ENCODE assay signal across 30 cellular contexts in genomic region chrX:68711845-68712244, GRCh38.
"Had no signal": no experiment of that assay in that cellular context is flagged by ENCODE, and none has a peak within 500 bp of the region (broad histone marks: within the 10 kb centered on the region; RNA-seq: fewer than 3 reads in every experiment).

No MANE protein-coding gene starts in this region.

- ATAC-seq: activated CD8-positive, alpha-beta T cell treated with anti-CD3 and anti-CD28 coated beads for 36 hours; activated naive CD4-positive, alpha-beta T cell treated with anti-CD3 and anti-CD28 coated beads, Interleukin-2, amount 50 U/mL, for 72 hours; activated T-helper 17 cell treated with anti-CD3 and anti-CD28 coated beads, Interleukin-2, amount 50 U/mL, for 72 hours had no signal

- H3K9me3 ChIP-seq: adrenal gland had no signal

- H3K4me1 Mint-ChIP-seq: activated B cell treated with CpG ODN at 0.5 μM for 24 hours; activated CD4-positive, alpha-beta T cell treated with anti-CD3 and anti-CD28 coated beads, Interleukin-2, amount 10 ng/mL, durations not matched to agents 24 days and 14 days; activated naive CD8-positive, alpha-beta T cell treated with anti-CD3 and anti-CD28 coated beads for 36 hours; activated T-helper 17 cell treated with anti-CD3 and anti-CD28 coated beads, Interleukin-2, amount 50 U/mL, for 72 hours; brain had no signal

- H3K4me3 Mint-ChIP-seq: activated B cell treated with CpG ODN at 0.5 μM for 24 hours; activated CD4-positive, alpha-beta memory T cell treated with anti-CD3 and anti-CD28 coated beads for 36 hours; activated CD4-positive, alpha-beta T cell treated with anti-CD3 and anti-CD28 coated beads, Interleukin-2, amount 10 ng/mL, durations not matched to agents 24 days and 14 days; activated CD8-positive, alpha-beta T cell treated with anti-CD3 and anti-CD28 coated beads for 36 hours; activated naive CD4-positive, alpha-beta T cell treated with anti-CD3 and anti-CD28 coated beads for 36 hours; activated naive CD8-positive, alpha-beta T cell treated with anti-CD3 and anti-CD28 coated beads for 36 hours; activated T-cell treated with anti-CD3 and anti-CD28 coated beads, Interleukin-2, amount 50 U/mL, for 24 hours; activated T-helper 1 cell treated with anti-CD3 and anti-CD28 coated beads, Interleukin-12 subunit alpha, Interleukin-12 subunit beta, Interleukin-2, Interleukin-4 antibody, amounts not matched to agents 30 ng/mL and 10 ng/mL and 1 ng/mL, durations not matched to agents 14 hours and 24 hours and 36 hours; activated T-helper 17 cell treated with anti-CD3 and anti-CD28 coated beads, Interleukin-2, amount 50 U/mL, for 72 hours; brain; T-helper 1 cell treated with Interleukin-12 subunit alpha and Interleukin-12 subunit beta and Interleukin-4 antibody, amounts not matched to agents 30 μg/mL and 1 μg/mL, for 36 hours; T-helper 2 cell treated with Interferon-gamma antibody and Interleukin-4, amounts not matched to agents 5 μg/mL and 100 μg/mL, for 36 hours had no signal

- H3K27me3 Mint-ChIP-seq: activated B cell treated with CpG ODN at 0.5 μM for 24 hours; activated CD4-positive, alpha-beta memory T cell treated with anti-CD3 and anti-CD28 coated beads for 36 hours; activated CD4-positive, alpha-beta T cell treated with anti-CD3 and anti-CD28 coated beads, Interleukin-2, amount 10 ng/mL, durations not matched to agents 24 days and 14 days; activated CD8-positive, alpha-beta T cell treated with anti-CD3 and anti-CD28 coated beads for 36 hours; activated naive CD8-positive, alpha-beta T cell treated with anti-CD3 and anti-CD28 coated beads for 36 hours; activated T-helper 17 cell treated with anti-CD3 and anti-CD28 coated beads, Interleukin-2, amount 50 U/mL, for 72 hours had no signal

- H3K4me1 ChIP-seq: adrenal gland had no signal

- H3K36me3 Mint-ChIP-seq: activated CD4-positive, alpha-beta memory T cell treated with anti-CD3 and anti-CD28 coated beads for 36 hours; activated naive CD4-positive, alpha-beta T cell treated with anti-CD3 and anti-CD28 coated beads, Interleukin-2, amount 50 U/mL, for 72 hours; activated naive CD8-positive, alpha-beta T cell treated with anti-CD3 and anti-CD28 coated beads for 36 hours; brain had no signal

- H3K27ac Mint-ChIP-seq: activated B cell treated with CpG ODN at 0.5 μM for 24 hours; activated CD4-positive, alpha-beta memory T cell treated with anti-CD3 and anti-CD28 coated beads for 36 hours; activated CD4-positive, alpha-beta T cell treated with anti-CD3 and anti-CD28 coated beads, Interleukin-2, amount 10 ng/mL, durations not matched to agents 24 days and 14 days; activated CD8-positive, alpha-beta T cell treated with anti-CD3 and anti-CD28 coated beads for 36 hours; activated naive CD4-positive, alpha-beta T cell treated with anti-CD3 and anti-CD28 coated beads for 36 hours; activated naive CD4-positive, alpha-beta T cell treated with anti-CD3 and anti-CD28 coated beads, Interleukin-2, amount 50 U/mL, for 72 hours; activated naive CD8-positive, alpha-beta T cell treated with anti-CD3 and anti-CD28 coated beads for 36 hours; activated T-cell treated with anti-CD3 and anti-CD28 coated beads, Interleukin-2, amount 50 U/mL, for 24 hours; activated T-helper 1 cell treated with anti-CD3 and anti-CD28 coated beads, Interleukin-12 subunit alpha, Interleukin-12 subunit beta, Interleukin-2, Interleukin-4 antibody, amounts not matched to agents 30 ng/mL and 10 ng/mL and 1 ng/mL, durations not matched to agents 14 hours and 24 hours and 36 hours; activated T-helper 17 cell treated with anti-CD3 and anti-CD28 coated beads, Interleukin-2, amount 50 U/mL, for 72 hours; brain; T-helper 1 cell treated with Interleukin-12 subunit alpha and Interleukin-12 subunit beta and Interleukin-4 antibody, amounts not matched to agents 30 μg/mL and 1 μg/mL, for 36 hours; T-helper 2 cell treated with Interferon-gamma antibody and Interleukin-4, amounts not matched to agents 5 μg/mL and 100 μg/mL, for 36 hours had no signal

- H3K4me3 ChIP-seq: adrenal gland had no signal

- H3K27ac ChIP-seq: adrenal gland, VCaP had no signal

- H3K9me3 Mint-ChIP-seq: activated B cell treated with CpG ODN at 0.5 μM for 24 hours; activated CD4-positive, alpha-beta memory T cell treated with anti-CD3 and anti-CD28 coated beads for 36 hours; activated CD4-positive, alpha-beta T cell treated with anti-CD3 and anti-CD28 coated beads, Interleukin-2, amount 10 ng/mL, durations not matched to agents 24 days and 14 days; activated CD8-positive, alpha-beta T cell treated with anti-CD3 and anti-CD28 coated beads for 36 hours; activated naive CD4-positive, alpha-beta T cell treated with anti-CD3 and anti-CD28 coated beads for 36 hours; activated naive CD4-positive, alpha-beta T cell treated with anti-CD3 and anti-CD28 coated beads, Interleukin-2, amount 50 U/mL, for 72 hours; activated naive CD8-positive, alpha-beta T cell treated with anti-CD3 and anti-CD28 coated beads for 36 hours; activated T-cell treated with anti-CD3 and anti-CD28 coated beads, Interleukin-2, amount 50 U/mL, for 24 hours; activated T-helper 1 cell treated with anti-CD3 and anti-CD28 coated beads, Interleukin-12 subunit alpha, Interleukin-12 subunit beta, Interleukin-2, Interleukin-4 antibody, amounts not matched to agents 30 ng/mL and 10 ng/mL and 1 ng/mL, durations not matched to agents 14 hours and 24 hours and 36 hours; activated T-helper 17 cell treated with anti-CD3 and anti-CD28 coated beads, Interleukin-2, amount 50 U/mL, for 72 hours; T-helper 1 cell treated with Interleukin-12 subunit alpha and Interleukin-12 subunit beta and Interleukin-4 antibody, amounts not matched to agents 30 μg/mL and 1 μg/mL, for 36 hours; T-helper 2 cell treated with Interferon-gamma antibody and Interleukin-4, amounts not matched to agents 5 μg/mL and 100 μg/mL, for 36 hours had no signal

- DNase-seq: activated B cell treated with CpG ODN at 0.5 μM for 24 hours; activated CD4-positive, alpha-beta memory T cell treated with anti-CD3 and anti-CD28 coated beads for 36 hours; activated CD4-positive, alpha-beta T cell treated with anti-CD3 and anti-CD28 coated beads for 4 hours; activated CD4-positive, alpha-beta T cell treated with anti-CD3 and anti-CD28 coated beads, Interleukin-2, amount 10 ng/mL, durations not matched to agents 24 days and 14 days; activated CD4-positive, alpha-beta T cell treated with anti-CD3 and anti-CD28 coated beads, Interleukin-2, amount 50 U/mL, for 1 hour; activated CD4-positive, alpha-beta T cell treated with anti-CD3 and anti-CD28 coated beads, Interleukin-2, amount 50 U/mL, for 4 hours; activated CD4-positive, CD25-positive, alpha-beta regulatory T cell treated with anti-CD3 and anti-CD28 coated beads, Interleukin-2, amount 50 U/mL, for 72 hours; activated CD8-positive, alpha-beta memory T cell treated with anti-CD3 and anti-CD28 coated beads, Interleukin-2, amount 50 U/mL, for 4 hours; activated CD8-positive, alpha-beta T cell treated with anti-CD3 and anti-CD28 coated beads for 36 hours; activated effector memory CD4-positive, alpha-beta T cell treated with anti-CD3 and anti-CD28 coated beads, Interleukin-2, amount 50 U/mL, for 16 hours; activated gamma-delta T cell treated with Interleukin-2 at 50 U/mL for 16 hours; activated naive CD4-positive, alpha-beta T cell; activated naive CD4-positive, alpha-beta T cell treated with anti-CD3 and anti-CD28 coated beads for 36 hours; activated naive CD4-positive, alpha-beta T cell treated with anti-CD3 and anti-CD28 coated beads, Interleukin-2, amount 50 U/mL, for 16 hours; activated naive CD8-positive, alpha-beta T cell treated with anti-CD3 and anti-CD28 coated beads for 36 hours; activated T-cell treated with anti-CD3 and anti-CD28 coated beads, Interleukin-2, amount 50 U/mL, for 24 hours; activated T-cell treated with anti-CD3 and anti-CD28 coated beads, Interleukin-2, amount 50 U/mL, for 48 hours; adrenal gland; amniotic stem cell; central memory CD4-positive, alpha-beta T cell; T-helper 1 cell; T-helper 2 cell; T-helper 9 cell had no signal
